In genomic region chr20:23270427-23270911, GRCh38 we compare ENCODE assay signal across 14 cellular contexts.
DNase-seq lines count a peak whose midpoint lies in the region; ATAC-seq and TF ChIP-seq lines count a peak whose summit lies in the region.
"Had no signal": no experiment of that assay in that cellular context is flagged by ENCODE, and none has a peak within 500 bp of the region (broad histone marks: within the 10 kb centered on the region; RNA-seq: fewer than 3 reads in every experiment).

No MANE protein-coding gene starts in this region.

- TF ChIP-seq CTCF in esophagus muscularis mucosa (IDR thresholded peaks at IDR 0.05): no peak
- TF ChIP-seq CTCF in lower lobe of right lung (IDR thresholded peaks at IDR 0.05): no peak
- TF ChIP-seq CTCF in upper lobe of left lung (IDR thresholded peaks at IDR 0.05): no peak
- TF ChIP-seq CTCF in GM13977 (IDR thresholded peaks at IDR 0.05; ENCODE audit: extremely low read depth, insufficient read depth, missing control alignments): no peak

- TF ChIP-seq EP300 in esophagus muscularis mucosa (IDR thresholded peaks at IDR 0.05) (no peak), upper lobe of left lung (IDR thresholded peaks at IDR 0.05) (peak in 2 of 4 donors; percentile 21 to 25)

- H3K27ac ChIP-seq in esophagus muscularis mucosa (replicated peaks in 1 of 4) (peak overlapping the region; percentile 10 to 63 (median 40)), lower lobe of right lung (peak overlapping the region; percentile 76), upper lobe of left lung (peak overlapping the region; percentile 66 to 82 (median 72))
- H3K27ac ChIP-seq: KMS-11, SK-N-MC had no signal

- TF ChIP-seq POLR2A in esophagus muscularis mucosa (IDR thresholded peaks at IDR 0.05; ENCODE audit: low read depth) (no peak), upper lobe of left lung (IDR thresholded peaks at IDR 0.05) (no peak)

- intact Hi-C loops in esophagus muscularis mucosa (cut with DNase I) (no loop called here), lower lobe of right lung (cut with DNase I) (no loop called here)

- ATAC-seq in lower lobe of right lung: peak; percentile 61 to 82
- peak; percentile 56 to 89 for ATAC-seq in upper lobe of left lung (ENCODE audit: low FRiP score in 2 of 2)
- no peak for ATAC-seq in GM19023 (IDR thresholded peaks at IDR 0.05; ENCODE audit: unreplicated experiment)
- no peak for ATAC-seq in HG02981 (IDR thresholded peaks at IDR 0.05; ENCODE audit: unreplicated experiment)

- in situ Hi-C loops in GM13977 (cut with MboI; ENCODE audit: low pct_unique_long_range_greater_than_20kb, low sequenced_read_pairs, unreplicated experiment): no loop called here

- H3K36me3 ChIP-seq in esophagus muscularis mucosa (no peaks in the 10 kb centered on the region), lower lobe of right lung (no peaks in the 10 kb centered on the region), upper lobe of left lung (no peaks in the 10 kb centered on the region)

- no peaks in the 10 kb centered on the region for H3K27me3 ChIP-seq in esophagus muscularis mucosa
- no peaks in the 10 kb centered on the region for H3K27me3 ChIP-seq in lower lobe of right lung (ENCODE audit: low read depth)
- H3K27me3 ChIP-seq in upper lobe of left lung: no peaks in the 10 kb centered on the region

- H3K4me3 ChIP-seq in esophagus muscularis mucosa (no peak overlapping the region), lower lobe of right lung (no peak overlapping the region), upper lobe of left lung (no peak overlapping the region)
- H3K4me3 ChIP-seq: SK-N-MC had no signal

- DNase-seq in LHCN-M2 (ENCODE audit: low read depth) (peak; percentile 55), esophagus muscularis mucosa (ENCODE audit: extremely low spot score) (no peak), lower lobe of right lung (no peak), upper lobe of left lung (no peak), GM13977 (ENCODE audit: low spot score) (no peak), T-helper 9 cell (no peak)
- DNase-seq: activated CD4-positive, alpha-beta memory T cell treated with anti-CD3 and anti-CD28 coated beads for 36 hours; activated naive CD8-positive, alpha-beta T cell treated with anti-CD3 and anti-CD28 coated beads for 36 hours; COR-L47; effector memory CD4-positive, alpha-beta T cell had no signal

- H3K4me1 ChIP-seq in esophagus muscularis mucosa (peaks cover 0 to 8% (median 3%) of the 10 kb centered on the region in 4 donors), lower lobe of right lung (peaks cover 13% of the 10 kb centered on the region), upper lobe of left lung (peaks cover 7 to 15% (median 10%) of the 10 kb centered on the region in 4 donors)

- 82% methylated on average over 11 of the region's 11 CpGs for WGBS in esophagus muscularis mucosa
- 42 to 56% methylated on average over 11 of the region's 11 CpGs for WGBS in upper lobe of left lung, 2 donors

- H3K9me3 ChIP-seq in esophagus muscularis mucosa (no peaks in the 10 kb centered on the region), lower lobe of right lung (peaks cover 9% of the 10 kb centered on the region), upper lobe of left lung (peaks cover 0 to 3% (median 1%) of the 10 kb centered on the region in 4 donors)

Comparison
In these comparisons a context has a peak if more than half of its experiments do, and no peak if none do; other contexts are left out.
1. ATAC-seq: peak in lower lobe of right lung (2 of 2) and upper lobe of left lung (2 of 2); none in GM19023 (single experiment) and HG02981 (single experiment).
2. Peak in every context shown above with its lines, with median percentiles within 50 percentile points of each other: H3K27ac ChIP-seq.